Comparison of ENCODE assay signal across 8 cellular contexts in the genomic region with DNA sequence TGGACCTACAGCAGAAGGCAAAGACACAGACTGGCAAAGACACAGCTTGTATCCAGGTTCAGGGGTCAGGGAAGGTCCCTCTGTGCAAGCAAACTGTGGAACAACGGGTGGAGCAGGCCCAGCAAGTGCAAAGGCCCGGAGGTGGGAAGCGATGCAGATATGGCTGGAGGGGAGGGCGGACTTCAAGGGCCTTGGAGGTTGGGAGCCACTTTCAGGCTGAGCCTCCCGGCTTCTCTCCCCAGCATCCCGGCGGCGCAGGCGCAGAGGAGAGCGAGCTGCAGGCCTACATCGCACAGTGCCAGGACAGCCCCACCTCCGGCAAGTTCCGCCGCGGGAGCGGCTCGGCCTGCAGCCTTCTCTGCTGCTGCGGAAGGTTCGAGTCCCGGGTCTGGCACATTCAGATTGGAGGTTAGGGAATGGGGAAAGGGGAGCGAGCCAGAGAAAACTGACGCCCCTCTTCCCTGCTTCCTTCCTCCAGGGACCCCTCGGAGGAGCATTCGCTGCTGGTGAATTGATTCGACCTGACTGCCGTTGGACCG. TPM values are rescaled to one million over a fixed set of nuclear protein-coding genes. Genes with fewer than 3 reads are reported as not detected.
A peak's percentile ranks its signal among the peaks of the same experiment; 100 is the strongest.
DNase-seq lines count a peak whose midpoint lies in the region; ATAC-seq and TF ChIP-seq lines count a peak whose summit lies in the region.

No MANE protein-coding gene starts in this region.

- H3K4me1 ChIP-seq in MM.1S (ENCODE audit: low read length): peaks cover 5% of the 10 kb centered on the region
- peaks cover 4% of the 10 kb centered on the region for H3K4me1 ChIP-seq in colonic mucosa

- H3K27ac ChIP-seq in MM.1S (ENCODE audit: low read length): no peak overlapping the region
- H3K27ac ChIP-seq in colonic mucosa: peak overlapping the region; percentile 73

- no peaks in the 10 kb centered on the region for H3K79me2 ChIP-seq in MM.1S (ENCODE audit: low read length)

- H2AFZ ChIP-seq in MM.1S (ENCODE audit: low read length): peak overlapping the region; percentile 99

- peak; percentile 71 for DNase-seq in AG10803 (ENCODE audit: low read depth)
- DNase-seq in MM.1S: no peak
- peak; percentile 76 for DNase-seq in colonic mucosa
- peak; percentile 33 to 86 for DNase-seq in lower leg skin (ENCODE audit: low spot score in 2 of 2)
- DNase-seq in stromal cell of bone marrow (ENCODE audit: low read depth): peak; percentile 47
- no peak for DNase-seq in GM20000 (ENCODE audit: low spot score)

- intact Hi-C loops in colonic mucosa (cut with DNase I) (no loop called here), lower leg skin (cut with DNase I; ENCODE audit: low total_unique reads) (no loop called here)

- H4K20me1 ChIP-seq in MM.1S (ENCODE audit: insufficient read depth, low read length): no peaks in the 10 kb centered on the region

- H3K27me3 ChIP-seq in MM.1S (replicated peaks; ENCODE audit: insufficient read depth, low read length) (no peaks in the 10 kb centered on the region), colonic mucosa (no peaks in the 10 kb centered on the region)

- H3K9me3 ChIP-seq in MM.1S (replicated peaks; ENCODE audit: insufficient read depth, low read length) (no peaks in the 10 kb centered on the region), colonic mucosa (no peaks in the 10 kb centered on the region)

- no peaks in the 10 kb centered on the region for H3K9me2 ChIP-seq in MM.1S (replicated peaks; ENCODE audit: insufficient read depth, low read length)

- TF ChIP-seq POLR2A in lower leg skin (IDR thresholded peaks at IDR 0.05): no peak

- peak overlapping the region; percentile 99 for H3K4me3 ChIP-seq in AG10803 (ENCODE audit: low read length)
- peak overlapping the region; percentile 94 for H3K4me3 ChIP-seq in MM.1S (ENCODE audit: low read length)
- peak overlapping the region; percentile 77 for H3K4me3 ChIP-seq in colonic mucosa
- H3K4me3 ChIP-seq in lower leg skin (ENCODE audit: low read depth, poor library complexity, severe bottlenecking): no peak overlapping the region

- peak overlapping the region; percentile 73; the same call in 1 of the 2 replicates for H3K9ac ChIP-seq in MM.1S (ENCODE audit: low read length)
- H3K9ac ChIP-seq in colonic mucosa (ENCODE audit: low read depth in 2 of 2, low read length in 2 of 2): peak overlapping the region; percentile 78 to 91

- H3K36me3 ChIP-seq in MM.1S (replicated peaks; ENCODE audit: insufficient read depth, low read length) (no peaks in the 10 kb centered on the region), colonic mucosa (no peaks in the 10 kb centered on the region)

- 0 out of 2 replicates have a peak, but pooled peaks cover 2% of the 10 kb centered on the region for H3F3A ChIP-seq in MM.1S (ENCODE audit: insufficient read depth, low read length)

- TF ChIP-seq CTCF in AG10803 (conservative IDR thresholded peaks at IDR 0.05; ENCODE audit: low read length) (no peak), MM.1S (IDR thresholded peaks at IDR 0.05; ENCODE audit: low read length) (no peak), colonic mucosa (IDR thresholded peaks at IDR 0.05) (no peak), lower leg skin (IDR thresholded peaks at IDR 0.05) (no peak), GM20000 (IDR thresholded peaks at IDR 0.05; ENCODE audit: extremely low read depth, missing control alignments) (no peak)

- H3K4me2 ChIP-seq in MM.1S (ENCODE audit: low read depth, low read length): peak overlapping the region; percentile 94

- WGBS in lower leg skin, 2 donors: 21 to 30% methylated on average over 13 to 27 of the region's 27 CpGs

- ATAC-seq in HG02840 (IDR thresholded peaks at IDR 0.05; ENCODE audit: low FRiP score, unreplicated experiment) (no peak), HG03095 (IDR thresholded peaks at IDR 0.05; ENCODE audit: unreplicated experiment) (no peak)

RNA-seq across cellular contexts. Expression of a gene that starts 2.2 kb away (rescaled TPM):
- 100 to 1,000 TPM in 1 of 2 donors, 10 to 100 TPM in 1; 93.0 to 131 TPM for total RNA-seq in colonic mucosa
- 10 to 100 TPM; 58.3 to 89.8 (median 71.0) TPM for total RNA-seq in lower leg skin

RNA-seq across cellular contexts. Expression of a gene that starts 10.9 kb away (rescaled TPM):
- 10 to 100 TPM; 17.8 to 26.5 TPM for total RNA-seq in colonic mucosa
- 10 to 100 TPM; 15.2 to 37.7 (median 28.6) TPM for total RNA-seq in lower leg skin

RNA-seq across cellular contexts. Expression of a gene that starts 17.4 kb away (rescaled TPM):
- total RNA-seq in colonic mucosa (10 to 100 TPM; 20.2 to 44.1 TPM), lower leg skin (10 to 100 TPM; 30.4 to 42.8 (median 36.9) TPM)

RNA-seq across cellular contexts. Expression of a gene that starts 44.5 kb away (rescaled TPM):
- total RNA-seq in colonic mucosa: 1 to 10 TPM; 5.7 to 6.6 TPM
- total RNA-seq in lower leg skin: 1 to 10 TPM; 3.2 to 8.2 (median 4.7) TPM

Comparison
In these comparisons a context has a peak if more than half of its experiments do, and no peak if none do; other contexts are left out.
1. DNase-seq: peak in AG10803 (single experiment), colonic mucosa (single experiment), lower leg skin (2 of 2) and stromal cell of bone marrow (single experiment); none in MM.1S (single experiment) and GM20000 (single experiment).